Comparison of ENCODE assay signal across 8 cellular contexts in the genomic region with DNA sequence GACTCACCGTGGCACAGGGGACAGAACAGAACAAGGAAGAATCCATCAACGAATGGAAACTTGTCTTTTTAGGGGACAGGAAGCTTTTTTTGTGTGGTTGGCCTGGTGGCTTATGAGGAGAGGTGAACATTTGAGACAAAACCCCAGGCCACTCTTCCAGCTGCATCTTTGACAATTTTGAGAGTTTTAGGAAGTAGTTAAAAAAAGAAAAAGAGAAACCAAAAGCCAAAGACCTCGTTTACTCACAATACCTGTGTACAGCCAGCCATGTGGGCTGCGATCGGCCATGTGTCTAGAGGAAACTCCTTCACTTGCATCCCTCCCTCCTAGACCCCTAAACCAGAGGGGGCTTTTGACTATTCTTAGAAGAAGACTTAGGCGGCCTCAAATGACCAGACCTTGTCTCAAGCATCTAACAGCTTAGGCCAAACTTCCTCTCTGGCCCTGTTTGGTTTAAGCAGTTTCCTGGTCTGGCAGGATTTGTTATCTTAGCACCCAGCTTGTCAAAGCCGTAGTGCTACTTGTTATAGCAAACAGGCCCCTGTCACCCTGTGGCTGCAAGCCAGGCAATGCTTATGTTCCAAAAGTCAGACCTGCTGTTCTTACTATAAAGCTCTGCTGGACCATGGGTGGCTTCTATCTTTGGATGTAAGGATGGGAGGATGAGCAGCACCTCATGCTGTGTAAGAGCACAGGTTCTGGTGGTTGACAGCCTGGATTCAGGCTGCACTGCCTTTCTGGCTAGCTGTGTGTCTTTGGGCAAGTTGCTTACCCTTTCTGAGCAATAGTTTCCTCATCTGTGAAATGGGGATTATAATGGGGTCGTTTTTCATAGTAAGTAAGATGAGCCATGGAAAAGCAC. TPM values are rescaled to one million over a fixed set of nuclear protein-coding genes. Genes with fewer than 3 reads are reported as not detected.
DNase-seq lines count a peak whose midpoint lies in the region; ATAC-seq, FAIRE-seq and TF ChIP-seq lines count a peak whose summit lies in the region.

No MANE protein-coding gene starts in this region.

- ATAC-seq in HG03378 (IDR thresholded peaks at IDR 0.05; ENCODE audit: unreplicated experiment) (peak; percentile 36), activated B cell treated with CpG ODN at 0.5 μM for 24 hours (ENCODE audit: low read depth) (no peak)
- peak; percentile 77 for ATAC-seq in effector memory CD8-positive, alpha-beta T cell (replicated peaks)

- POLR2A ChIA-PET in activated B cell treated with CpG ODN at 0.5 μM for 24 hours (lab: Charles Lee): interaction anchor here (0.6 to 4.5 kb wide), 13 partner anchors 16 to 1079 kb away, joined by 3 to 61 read pairs (median 4); partner anchors contain the start of genes KSR1 and WSB1
- POLR2A ChIA-PET in HEK293T (lab: Yijun Ruan, JAX): no interaction called here

- TF ChIP-seq CTCF in activated B cell treated with CpG ODN at 0.5 μM for 24 hours (IDR thresholded peaks at IDR 0.05): no peak

- peaks cover 84% of the 10 kb centered on the region for H3K4me1 Mint-ChIP-seq in activated B cell treated with CpG ODN at 0.5 μM for 24 hours
- H3K4me1 Mint-ChIP-seq in effector memory CD8-positive, alpha-beta T cell (ENCODE audit: low read depth in 2 of 2): peaks cover 60 to 61% of the 10 kb centered on the region in 2 donors

- H3K36me3 Mint-ChIP-seq in activated B cell treated with CpG ODN at 0.5 μM for 24 hours (ENCODE audit: low read depth): no peaks in the 10 kb centered on the region
- no peaks in the 10 kb centered on the region for H3K36me3 Mint-ChIP-seq in effector memory CD8-positive, alpha-beta T cell (ENCODE audit: insufficient read depth)

- DNase-seq in GM19239 (ENCODE audit: insufficient read length, low spot score): no peak
- no peak for DNase-seq in activated B cell treated with CpG ODN at 0.5 μM for 24 hours
- peak; percentile 47 to 58 (median 49) for DNase-seq in effector memory CD8-positive, alpha-beta T cell
- DNase-seq in stimulated activated CD4-positive, alpha-beta T cell treated with anti-CD3 and anti-CD28 coated beads, Interleukin-15, amount 100 ng/mL, for 24 hours: peak; percentile 89
- no peak for DNase-seq in GM03348 (ENCODE audit: low spot score)
- DNase-seq in HEK293T (ENCODE audit: extremely low spot score): no peak
- DNase-seq in NCI-H1930 (lab: John Stamatoyannopoulos, UW): no peak

- H3K27ac Mint-ChIP-seq in activated B cell treated with CpG ODN at 0.5 μM for 24 hours: peak overlapping the region; percentile 99
- peak overlapping the region; percentile 89 to 93 for H3K27ac Mint-ChIP-seq in effector memory CD8-positive, alpha-beta T cell

- no peaks in the 10 kb centered on the region for H3K27me3 Mint-ChIP-seq in activated B cell treated with CpG ODN at 0.5 μM for 24 hours
- H3K27me3 Mint-ChIP-seq in effector memory CD8-positive, alpha-beta T cell: no peaks in the 10 kb centered on the region

- peak overlapping the region; percentile 71 for H3K4me3 Mint-ChIP-seq in activated B cell treated with CpG ODN at 0.5 μM for 24 hours
- peak overlapping the region; percentile 39 to 72 for H3K4me3 Mint-ChIP-seq in effector memory CD8-positive, alpha-beta T cell

- peak; percentile 91 for FAIRE-seq in GM19239 (lab: Jason Lieb, UNC)

- CTCF ChIA-PET in activated B cell treated with CpG ODN at 0.5 μM for 24 hours (lab: Charles Lee) (interaction anchor here (1.0 to 4.3 kb wide), 6 partner anchors 18 to 141 kb away, joined by 3 to 18 read pairs (median 3); partner anchors contain the start of gene KSR1), HEK293T (lab: Yijun Ruan, JAX) (interaction anchor here (0.7 kb wide), 1 partner anchor 38 kb away, joined by 4 read pairs; no protein-coding TSS in a partner anchor)

- H3K9me3 Mint-ChIP-seq in activated B cell treated with CpG ODN at 0.5 μM for 24 hours: no peaks in the 10 kb centered on the region
- H3K9me3 Mint-ChIP-seq in effector memory CD8-positive, alpha-beta T cell: no peaks in the 10 kb centered on the region

- intact Hi-C loops in activated B cell treated with CpG ODN at 0.5 μM for 24 hours (cut with micrococcal nuclease): loop anchor here (1.0 to 5.0 kb wide), 7 partner anchors 8 to 257 kb away; partner anchors contain the start of genes KSR1 and LGALS9

TF ChIP-seq in HEK293T, 16 proteins besides CTCF, POLR2A, EP300 and RAD21:
- no peak for TF ChIP-seq BHLHE40 (IDR thresholded peaks at IDR 0.05; ENCODE audit: borderline replicate concordance)
- TF ChIP-seq ARNT (IDR thresholded peaks at IDR 0.05): no peak
- TF ChIP-seq FOXM1 (IDR thresholded peaks at IDR 0.05; ENCODE audit: borderline replicate concordance): no peak
- TF ChIP-seq NFRKB (IDR thresholded peaks at IDR 0.05): no peak
- TF ChIP-seq LEF1 (IDR thresholded peaks at IDR 0.05; ENCODE audit: borderline replicate concordance): no peak
- no peak for TF ChIP-seq SUZ12 (IDR thresholded peaks at IDR 0.05)
- TF ChIP-seq HDGF (IDR thresholded peaks at IDR 0.05; ENCODE audit: borderline replicate concordance): no peak
- TF ChIP-seq SP1 (IDR thresholded peaks at IDR 0.05): no peak
- TF ChIP-seq ZNF384 (IDR thresholded peaks at IDR 0.05): no peak
- TF ChIP-seq CTBP1 (IDR thresholded peaks at IDR 0.05; ENCODE audit: borderline replicate concordance): no peak
- TF ChIP-seq FOXK2 (IDR thresholded peaks at IDR 0.05): no peak
- TF ChIP-seq ELF4 (IDR thresholded peaks at IDR 0.05): no peak
- TF ChIP-seq TARDBP (IDR thresholded peaks at IDR 0.05): no peak
- TF ChIP-seq FOXA1 (IDR thresholded peaks at IDR 0.05): no peak
- no peak for TF ChIP-seq L3MBTL2 (conservative IDR thresholded peaks at IDR 0.05)
- no peak for TF ChIP-seq PKNOX1 (IDR thresholded peaks at IDR 0.05)

RNA-seq across cellular contexts. Expression of gene KSR1, which starts 17.7 kb away (rescaled TPM):
- total RNA-seq in activated B cell treated with CpG ODN at 0.5 μM for 24 hours: 90.1 and 114 TPM in 2 replicates

Comparison
In these comparisons a context has a peak if more than half of its experiments do, and no peak if none do; other contexts are left out.
1. DNase-seq: peak in effector memory CD8-positive, alpha-beta T cell (3 of 3) and stimulated activated CD4-positive, alpha-beta T cell treated with anti-CD3 and anti-CD28 coated beads, Interleukin-15, amount 100 ng/mL, for 24 hours (single experiment); none in GM19239 (single experiment), activated B cell treated with CpG ODN at 0.5 μM for 24 hours (single experiment), GM03348 (single experiment), HEK293T (single experiment) and NCI-H1930 (0 of 2).